Comparison of ENCODE assay signal across 34 cellular contexts in genomic region chr11:87326594-87326993, GRCh38.
"Had no signal": no experiment of that assay in that cellular context is flagged by ENCODE, and none has a peak within 500 bp of the region (broad histone marks: within the 10 kb centered on the region; RNA-seq: fewer than 3 reads in every experiment).

No MANE protein-coding gene starts in this region.

- H3K9me3 ChIP-seq: MG63 had no signal

- H3K27me3 ChIP-seq: MG63 had no signal

- DNase-seq: Kasumi-1, MG63, MM.1S, MV-4-11, NCI-H1048, NCI-H1092, NCI-H1092 treated with DMSO at 0.1 percent for 48 hours, NCI-H1105, NCI-H1105 treated with DMSO at 0.1 percent for 48 hours, NCI-H1417, NCI-H1417 treated with DMSO at 0.1 percent for 48 hours, NCI-H1436, NCI-H1436 treated with DMSO at 0.1 percent for 48 hours, NCI-H146, NCI-H1694, NCI-H1694 treated with DMSO at 0.1 percent for 48 hours, NCI-H187, NCI-H187 treated with DMSO at 0.1 percent for 48 hours, NCI-H1930, NCI-H2029, NCI-H2029 treated with DMSO at 0.1 percent for 48 hours, NCI-H2081, NCI-H2081 treated with DMSO at 0.1 percent for 48 hours, NCI-H2107, NCI-H2171, NCI-H2171 treated with DMSO at 0.1 percent for 48 hours, NCI-H2227 treated with DMSO at 0.1 percent for 48 hours, NCI-H226, NCI-H345, NCI-H446, NCI-H446 treated with DMSO at 0.1 percent for 48 hours, NCI-H510A, NCI-H510A treated with DMSO at 0.1 percent for 48 hours, NCI-H524 treated with DMSO at 0.1 percent for 48 hours had no signal

- H3K4me3 ChIP-seq: MG63 had no signal
